ENCODE assay signal across 1 cellular context in the genomic region with DNA sequence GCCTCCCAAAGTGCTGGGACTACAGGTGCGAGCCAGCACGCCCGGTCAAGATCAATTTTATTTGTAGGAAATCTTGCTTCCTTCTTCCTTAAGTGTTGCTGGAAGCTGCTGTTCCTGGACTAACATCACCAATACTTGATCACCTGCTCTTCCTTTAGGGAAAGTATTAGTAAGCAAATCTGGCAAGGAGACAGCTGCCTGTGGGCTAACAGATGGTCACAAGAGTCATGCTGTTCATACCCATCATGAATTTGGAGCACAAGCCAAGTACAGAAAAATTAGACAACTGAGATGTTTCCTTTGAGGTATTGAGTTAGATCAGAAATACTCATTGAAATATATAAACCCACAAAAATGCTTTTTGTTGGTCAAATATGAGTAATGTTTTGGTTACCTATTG.
TF ChIP-seq lines count a peak whose summit lies in the region.

No MANE protein-coding gene starts in this region.

TF ChIP-seq in HCT116, 20 proteins besides CTCF, POLR2A, EP300 and RAD21 (continued from another document):
- TF ChIP-seq, protein P1, sequence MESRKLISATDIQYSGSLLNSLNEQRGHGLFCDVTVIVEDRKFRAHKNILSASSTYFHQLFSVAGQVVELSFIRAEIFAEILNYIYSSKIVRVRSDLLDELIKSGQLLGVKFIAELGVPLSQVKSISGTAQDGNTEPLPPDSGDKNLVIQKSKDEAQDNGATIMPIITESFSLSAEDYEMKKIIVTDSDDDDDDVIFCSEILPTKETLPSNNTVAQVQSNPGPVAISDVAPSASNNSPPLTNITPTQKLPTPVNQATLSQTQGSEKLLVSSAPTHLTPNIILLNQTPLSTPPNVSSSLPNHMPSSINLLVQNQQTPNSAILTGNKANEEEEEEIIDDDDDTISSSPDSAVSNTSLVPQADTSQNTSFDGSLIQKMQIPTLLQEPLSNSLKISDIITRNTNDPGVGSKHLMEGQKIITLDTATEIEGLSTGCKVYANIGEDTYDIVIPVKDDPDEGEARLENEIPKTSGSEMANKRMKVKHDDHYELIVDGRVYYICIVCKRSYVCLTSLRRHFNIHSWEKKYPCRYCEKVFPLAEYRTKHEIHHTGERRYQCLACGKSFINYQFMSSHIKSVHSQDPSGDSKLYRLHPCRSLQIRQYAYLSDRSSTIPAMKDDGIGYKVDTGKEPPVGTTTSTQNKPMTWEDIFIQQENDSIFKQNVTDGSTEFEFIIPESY (IDR thresholded peaks at IDR 0.05; ENCODE audit: extremely low read depth, insufficient replicate concordance, low read length): no peak
- peak; percentile 71 for TF ChIP-seq SP1 (IDR thresholded peaks at IDR 0.05; ENCODE audit: low read depth)
- no peak for TF ChIP-seq ZNF274 (IDR thresholded peaks at IDR 0.05; ENCODE audit: low read depth, low read length)
- peak; percentile 70; the same call in 1 of the 2 replicates for TF ChIP-seq CBX3 (IDR thresholded peaks at IDR 0.05; ENCODE audit: low read depth)
- TF ChIP-seq FOSL1 (IDR thresholded peaks at IDR 0.05; ENCODE audit: low read depth): peak; percentile 72
